Comparison of ENCODE assay signal across 10 cellular contexts in the genomic region with DNA sequence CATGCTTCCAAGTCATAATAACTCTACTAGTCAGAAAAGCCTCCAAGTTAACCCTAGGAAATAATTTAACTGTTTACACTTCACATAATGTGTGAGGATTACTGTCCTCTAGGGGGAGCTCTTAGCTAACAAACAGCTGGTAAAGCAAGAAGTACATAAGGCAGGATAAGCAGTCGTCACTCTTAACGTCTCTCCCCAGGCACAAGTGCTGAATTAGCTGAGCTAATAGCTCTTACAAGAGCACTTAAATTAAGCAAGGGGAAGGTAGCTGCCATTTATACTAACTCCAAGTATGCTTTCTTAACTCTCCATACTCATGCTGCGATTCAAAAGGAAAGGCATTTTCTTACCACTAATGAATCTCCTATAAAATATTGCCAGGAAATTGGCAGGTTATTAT.
DNase-seq lines count a peak whose midpoint lies in the region; ATAC-seq and TF ChIP-seq lines count a peak whose summit lies in the region.
"Had no signal": no experiment of that assay in that cellular context is flagged by ENCODE, and none has a peak within 500 bp of the region (broad histone marks: within the 10 kb centered on the region; RNA-seq: fewer than 3 reads in every experiment).

No MANE protein-coding gene starts in this region.

- DNase-seq in activated CD4-positive, alpha-beta T cell treated with anti-CD3 and anti-CD28 coated beads for 48 hours, result peak; percentile 8
- no peak for DNase-seq in activated CD4-positive, alpha-beta T cell treated with anti-CD3 and anti-CD28 coated beads, Interleukin-2, amount 50 U/mL, for 4 hours
- peak; percentile 88 for DNase-seq in MM.1S
- DNase-seq in PC-9, result peak; percentile 33 to 61
- DNase-seq in dorsolateral prefrontal cortex, result peak in 1 of 10 donors; percentile 10
- DNase-seq in nephron progenitor cell, result peak; percentile 19
- DNase-seq in GOT3 (lab: John Stamatoyannopoulos, UW), result no peak

- H4K20me1 ChIP-seq in MM.1S (ENCODE audit: insufficient read depth, low read length) (no peaks in the 10 kb centered on the region), PC-9 (ENCODE audit: insufficient read depth) (no peaks in the 10 kb centered on the region)

- no peaks in the 10 kb centered on the region for H3K36me3 Mint-ChIP-seq in nephron progenitor cell (ENCODE audit: low read depth)
- H3K36me3 Mint-ChIP-seq: activated naive CD4-positive, alpha-beta T cell treated with anti-CD3 and anti-CD28 coated beads, Interleukin-2, amount 50 U/mL, for 72 hours had no signal

- H3K4me2 ChIP-seq in MM.1S (ENCODE audit: low read depth, low read length), result no peak overlapping the region
- H3K4me2 ChIP-seq in PC-9, result no peak overlapping the region

- TF ChIP-seq CTCF in MM.1S (IDR thresholded peaks at IDR 0.05; ENCODE audit: low read length) (peak; percentile 82), PC-9 (conservative IDR thresholded peaks at IDR 0.05) (peak; percentile 97), dorsolateral prefrontal cortex (IDR thresholded peaks at IDR 0.05 in 54 of 56, conservative IDR thresholded peaks at IDR 0.05 in 2 of 56; ENCODE audit: low read depth in 1 of 56, partially characterized antibody in 56 of 56) (peak; percentile 57 to 85 (median 72)), nephron progenitor cell (IDR thresholded peaks at IDR 0.05) (peak; percentile 74)

- no peaks in the 10 kb centered on the region for H3K27me3 Mint-ChIP-seq in nephron progenitor cell (ENCODE audit: low read depth, poor library complexity)

- no TSS peak for BruUV-seq in PC-9 (replicated peaks; lab: Mats Ljungman, UMichigan)

- CTCF ChIA-PET in PC-9 (lab: Charles Lee), result interaction anchor here (0.5 to 2.5 kb wide), 4 partner anchors 392 to 859 kb away, joined by 3 to 12 read pairs (median 10); no protein-coding TSS in a partner anchor

- H3K79me2 ChIP-seq in MM.1S (ENCODE audit: low read length), result no peaks in the 10 kb centered on the region
- no peaks in the 10 kb centered on the region for H3K79me2 ChIP-seq in PC-9 (ENCODE audit: low read depth)

- no peak overlapping the region for H3K4me3 ChIP-seq in MM.1S (ENCODE audit: low read length)
- H3K4me3 ChIP-seq in PC-9, result no peak overlapping the region
- no peak overlapping the region for H3K4me3 ChIP-seq in dorsolateral prefrontal cortex

- no peaks in the 10 kb centered on the region for H3K9me3 Mint-ChIP-seq in nephron progenitor cell
- H3K9me3 Mint-ChIP-seq: activated naive CD4-positive, alpha-beta T cell treated with anti-CD3 and anti-CD28 coated beads, Interleukin-2, amount 50 U/mL, for 72 hours; CD8-positive, alpha-beta memory T cell had no signal

- peaks cover 23% of the 10 kb centered on the region for H3K4me1 Mint-ChIP-seq in nephron progenitor cell

- H3K9ac ChIP-seq in MM.1S (ENCODE audit: low read length), result no peak overlapping the region

- H3K27me3 ChIP-seq in MM.1S (replicated peaks; ENCODE audit: insufficient read depth, low read length) (0 out of 2 replicates have a peak, but pooled peaks cover 3% of the 10 kb centered on the region), PC-9 (ENCODE audit: insufficient read depth, low read depth) (no peaks in the 10 kb centered on the region), dorsolateral prefrontal cortex (no peaks in the 10 kb centered on the region)

- POLR2A ChIA-PET in PC-9 (lab: Charles Lee; ENCODE audit: unreplicated experiment), result interaction anchor here (0.6 kb wide), 1 partner anchor 89 kb away, joined by 3 read pairs; no protein-coding TSS in a partner anchor

- H3K9me3 ChIP-seq in MM.1S (replicated peaks; ENCODE audit: insufficient read depth, low read length) (no peaks in the 10 kb centered on the region), PC-9 (ENCODE audit: insufficient read depth, low read depth) (no peaks in the 10 kb centered on the region)

- H3K4me1 ChIP-seq in MM.1S (ENCODE audit: low read length) (peaks cover 6% of the 10 kb centered on the region; the same call in 1 of the 2 replicates), PC-9 (replicated peaks; ENCODE audit: insufficient read depth) (peaks cover 5% of the 10 kb centered on the region; the same call in 1 of the 2 replicates)

- no peak for ATAC-seq in GM21786 (IDR thresholded peaks at IDR 0.05; ENCODE audit: unreplicated experiment)

- H3K9me2 ChIP-seq in MM.1S (replicated peaks; ENCODE audit: insufficient read depth, low read length) (no peaks in the 10 kb centered on the region), PC-9 (ENCODE audit: insufficient read depth) (no peaks in the 10 kb centered on the region)

- H3K36me3 ChIP-seq in MM.1S (replicated peaks; ENCODE audit: insufficient read depth, low read length) (no peaks in the 10 kb centered on the region), PC-9 (ENCODE audit: low read depth) (no peaks in the 10 kb centered on the region)

- no peak overlapping the region for H3K4me3 Mint-ChIP-seq in nephron progenitor cell

- H3K27ac ChIP-seq in MM.1S (ENCODE audit: low read length), result no peak overlapping the region
- H3K27ac ChIP-seq in PC-9, result no peak overlapping the region
- H3K27ac ChIP-seq in dorsolateral prefrontal cortex, result no peak overlapping the region

- H3F3A ChIP-seq in MM.1S (ENCODE audit: insufficient read depth, low read length) (0 out of 2 replicates have a peak, but pooled peaks cover 3% of the 10 kb centered on the region), PC-9 (ENCODE audit: insufficient read depth, low read depth) (no peaks in the 10 kb centered on the region)

- H2AFZ ChIP-seq in MM.1S (ENCODE audit: low read length), result no peak overlapping the region
- no peak overlapping the region for H2AFZ ChIP-seq in PC-9

- H3K27ac Mint-ChIP-seq in nephron progenitor cell, result no peak overlapping the region
- H3K27ac Mint-ChIP-seq: activated naive CD4-positive, alpha-beta T cell treated with anti-CD3 and anti-CD28 coated beads, Interleukin-2, amount 50 U/mL, for 72 hours had no signal

- intact Hi-C loops in PC-9 (cut with micrococcal nuclease; ENCODE audit: unreplicated experiment), result loop anchor here (1.0 kb wide), 2 partner anchors 388 to 399 kb away; no protein-coding TSS in a partner anchor
- intact Hi-C loops in dorsolateral prefrontal cortex (cut with DNase I), result loop anchor here (5.0 to 10.0 kb wide), 3 partner anchors 390 to 425 kb away; no protein-coding TSS in a partner anchor

Comparison
In these comparisons a context has a peak if more than half of its experiments do, and no peak if none do; other contexts are left out.
1. DNase-seq: peak in activated CD4-positive, alpha-beta T cell treated with anti-CD3 and anti-CD28 coated beads for 48 hours (single experiment), MM.1S (single experiment), PC-9 (2 of 2) and nephron progenitor cell (single experiment); none in activated CD4-positive, alpha-beta T cell treated with anti-CD3 and anti-CD28 coated beads, Interleukin-2, amount 50 U/mL, for 4 hours (0 of 2) and GOT3 (single experiment).
2. Peak in every context shown above with its lines, with median percentiles within 50 percentile points of each other: CTCF ChIP-seq.